In the genomic region with DNA sequence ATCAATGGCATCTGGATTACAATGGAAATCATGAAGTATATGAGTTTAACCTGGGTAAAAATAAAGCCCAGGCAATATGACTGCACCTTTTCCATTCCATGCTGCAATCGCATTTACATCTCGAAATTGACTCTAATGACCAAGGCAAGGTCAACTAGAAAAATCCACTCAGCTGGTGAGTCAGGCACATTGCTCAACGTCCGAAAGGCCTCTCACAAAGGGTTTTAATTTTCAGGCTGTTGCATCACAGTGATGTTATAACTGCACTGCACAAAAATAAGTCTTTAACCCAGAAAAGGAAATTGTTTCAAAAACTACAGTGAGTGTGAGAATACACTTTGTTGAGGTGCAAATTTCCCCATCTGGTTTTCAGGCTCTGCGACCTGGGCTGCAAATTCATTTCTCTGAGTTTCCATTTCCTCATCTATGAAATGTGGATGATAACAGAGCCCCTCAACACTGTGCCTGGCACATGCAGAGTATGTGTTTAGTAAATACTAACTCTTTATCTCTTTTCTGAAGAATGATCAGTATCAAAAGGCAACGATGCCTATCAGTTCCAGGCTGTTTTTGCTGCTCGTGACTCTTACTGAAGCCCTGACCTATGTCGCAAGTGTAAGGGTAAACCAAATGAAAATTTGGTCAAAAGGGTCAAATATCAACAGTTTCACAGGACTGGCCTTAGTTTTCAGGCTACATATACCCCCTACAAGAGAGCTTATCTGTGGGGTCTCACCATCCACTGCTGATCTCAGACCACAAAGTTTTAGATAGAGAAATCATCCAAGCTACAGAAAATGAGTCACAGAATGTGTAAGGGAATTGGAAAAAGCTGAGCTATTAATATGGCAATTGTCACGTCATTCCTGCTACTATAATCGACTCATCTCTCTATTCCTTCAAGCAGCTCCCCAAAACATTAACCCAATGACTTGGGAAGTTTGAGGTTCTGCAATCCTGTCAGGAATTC, we compare ENCODE assay signal across 1 cellular context.
TF ChIP-seq lines count a peak whose summit lies in the region.

No MANE protein-coding gene starts in this region.

TF ChIP-seq in HepG2, 621 proteins besides CTCF, POLR2A, EP300 and RAD21 (continued from another document and continues in another):
- TF ChIP-seq ZNF850 (CRISPR knock-in tag; conservative IDR thresholded peaks at IDR 0.05) (no peak), MIER3 (CRISPR knock-in tag; IDR thresholded peaks at IDR 0.05; ENCODE audit: borderline replicate concordance) (no peak; the same call in 1 of the 2 replicates), ZFP90 (CRISPR knock-in tag; IDR thresholded peaks at IDR 0.05; ENCODE audit: borderline replicate concordance) (no peak), MAF1 (CRISPR knock-in tag; IDR thresholded peaks at IDR 0.05; ENCODE audit: borderline replicate concordance) (no peak), MEF2D (CRISPR knock-in tag; IDR thresholded peaks at IDR 0.05) (0 out of 2 replicates have a peak, but pooled peaks have one; percentile 47), TGIF2 (CRISPR knock-in tag; IDR thresholded peaks at IDR 0.05) (peak; percentile 85), KAT7 (CRISPR knock-in tag; IDR thresholded peaks at IDR 0.05; ENCODE audit: borderline replicate concordance) (peak; percentile 41; the same call in 1 of the 2 replicates), HMGA1 (CRISPR knock-in tag; conservative IDR thresholded peaks at IDR 0.05) (no peak), MZF1 (CRISPR knock-in tag; IDR thresholded peaks at IDR 0.05; ENCODE audit: borderline replicate concordance) (no peak), ONECUT2 (CRISPR knock-in tag; IDR thresholded peaks at IDR 0.05) (no peak), ZNF317 (CRISPR knock-in tag; IDR thresholded peaks at IDR 0.05) (no peak), HNRNPLL (IDR thresholded peaks at IDR 0.05; ENCODE audit: low read depth, low read length, poor library complexity, severe bottlenecking) (no peak), ZNF569 (CRISPR knock-in tag; IDR thresholded peaks at IDR 0.05; ENCODE audit: borderline replicate concordance) (no peak), ARNTL (CRISPR knock-in tag; IDR thresholded peaks at IDR 0.05) (peak; percentile 26; the same call in 1 of the 2 replicates), PAX8 (CRISPR knock-in tag; IDR thresholded peaks at IDR 0.05; ENCODE audit: borderline replicate concordance) (no peak), ZNF768 (CRISPR knock-in tag; IDR thresholded peaks at IDR 0.05) (no peak), ZNF674 (CRISPR knock-in tag; IDR thresholded peaks at IDR 0.05; ENCODE audit: low read depth) (no peak), MTF1 (CRISPR knock-in tag; IDR thresholded peaks at IDR 0.05) (no peak), ZFP36L1 (CRISPR knock-in tag; IDR thresholded peaks at IDR 0.05) (no peak), KLF6 (CRISPR knock-in tag; IDR thresholded peaks at IDR 0.05) (peak; percentile 70; the same call in 1 of the 2 replicates), ZBTB38 (CRISPR knock-in tag; IDR thresholded peaks at IDR 0.05) (no peak), TAF15 (IDR thresholded peaks at IDR 0.05; ENCODE audit: low read depth, low read length, poor library complexity, severe bottlenecking) (no peak), TCF7 (IDR thresholded peaks at IDR 0.05; ENCODE audit: low read depth) (peak; percentile 67), RBFOX2 (IDR thresholded peaks at IDR 0.05; ENCODE audit: low read depth, low read length) (peak; percentile 69; the same call in 1 of the 2 replicates), TCF7L2 (IDR thresholded peaks at IDR 0.05; ENCODE audit: low read depth, low read length) (no peak), ZNF138 (CRISPR knock-in tag; IDR thresholded peaks at IDR 0.05; ENCODE audit: low read depth) (no peak)
- TF ChIP-seq, protein P1, sequence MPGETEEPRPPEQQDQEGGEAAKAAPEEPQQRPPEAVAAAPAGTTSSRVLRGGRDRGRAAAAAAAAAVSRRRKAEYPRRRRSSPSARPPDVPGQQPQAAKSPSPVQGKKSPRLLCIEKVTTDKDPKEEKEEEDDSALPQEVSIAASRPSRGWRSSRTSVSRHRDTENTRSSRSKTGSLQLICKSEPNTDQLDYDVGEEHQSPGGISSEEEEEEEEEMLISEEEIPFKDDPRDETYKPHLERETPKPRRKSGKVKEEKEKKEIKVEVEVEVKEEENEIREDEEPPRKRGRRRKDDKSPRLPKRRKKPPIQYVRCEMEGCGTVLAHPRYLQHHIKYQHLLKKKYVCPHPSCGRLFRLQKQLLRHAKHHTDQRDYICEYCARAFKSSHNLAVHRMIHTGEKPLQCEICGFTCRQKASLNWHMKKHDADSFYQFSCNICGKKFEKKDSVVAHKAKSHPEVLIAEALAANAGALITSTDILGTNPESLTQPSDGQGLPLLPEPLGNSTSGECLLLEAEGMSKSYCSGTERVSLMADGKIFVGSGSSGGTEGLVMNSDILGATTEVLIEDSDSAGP (CRISPR knock-in tag; IDR thresholded peaks at IDR 0.05; ENCODE audit: borderline replicate concordance), result no peak
- TF ChIP-seq, protein P2, sequence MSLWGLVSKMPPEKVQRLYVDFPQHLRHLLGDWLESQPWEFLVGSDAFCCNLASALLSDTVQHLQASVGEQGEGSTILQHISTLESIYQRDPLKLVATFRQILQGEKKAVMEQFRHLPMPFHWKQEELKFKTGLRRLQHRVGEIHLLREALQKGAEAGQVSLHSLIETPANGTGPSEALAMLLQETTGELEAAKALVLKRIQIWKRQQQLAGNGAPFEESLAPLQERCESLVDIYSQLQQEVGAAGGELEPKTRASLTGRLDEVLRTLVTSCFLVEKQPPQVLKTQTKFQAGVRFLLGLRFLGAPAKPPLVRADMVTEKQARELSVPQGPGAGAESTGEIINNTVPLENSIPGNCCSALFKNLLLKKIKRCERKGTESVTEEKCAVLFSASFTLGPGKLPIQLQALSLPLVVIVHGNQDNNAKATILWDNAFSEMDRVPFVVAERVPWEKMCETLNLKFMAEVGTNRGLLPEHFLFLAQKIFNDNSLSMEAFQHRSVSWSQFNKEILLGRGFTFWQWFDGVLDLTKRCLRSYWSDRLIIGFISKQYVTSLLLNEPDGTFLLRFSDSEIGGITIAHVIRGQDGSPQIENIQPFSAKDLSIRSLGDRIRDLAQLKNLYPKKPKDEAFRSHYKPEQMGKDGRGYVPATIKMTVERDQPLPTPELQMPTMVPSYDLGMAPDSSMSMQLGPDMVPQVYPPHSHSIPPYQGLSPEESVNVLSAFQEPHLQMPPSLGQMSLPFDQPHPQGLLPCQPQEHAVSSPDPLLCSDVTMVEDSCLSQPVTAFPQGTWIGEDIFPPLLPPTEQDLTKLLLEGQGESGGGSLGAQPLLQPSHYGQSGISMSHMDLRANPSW (CRISPR knock-in tag; IDR thresholded peaks at IDR 0.05; ENCODE audit: borderline replicate concordance), result peak; percentile 86; the same call in 1 of the 2 replicates
- TF ChIP-seq, protein P3, sequence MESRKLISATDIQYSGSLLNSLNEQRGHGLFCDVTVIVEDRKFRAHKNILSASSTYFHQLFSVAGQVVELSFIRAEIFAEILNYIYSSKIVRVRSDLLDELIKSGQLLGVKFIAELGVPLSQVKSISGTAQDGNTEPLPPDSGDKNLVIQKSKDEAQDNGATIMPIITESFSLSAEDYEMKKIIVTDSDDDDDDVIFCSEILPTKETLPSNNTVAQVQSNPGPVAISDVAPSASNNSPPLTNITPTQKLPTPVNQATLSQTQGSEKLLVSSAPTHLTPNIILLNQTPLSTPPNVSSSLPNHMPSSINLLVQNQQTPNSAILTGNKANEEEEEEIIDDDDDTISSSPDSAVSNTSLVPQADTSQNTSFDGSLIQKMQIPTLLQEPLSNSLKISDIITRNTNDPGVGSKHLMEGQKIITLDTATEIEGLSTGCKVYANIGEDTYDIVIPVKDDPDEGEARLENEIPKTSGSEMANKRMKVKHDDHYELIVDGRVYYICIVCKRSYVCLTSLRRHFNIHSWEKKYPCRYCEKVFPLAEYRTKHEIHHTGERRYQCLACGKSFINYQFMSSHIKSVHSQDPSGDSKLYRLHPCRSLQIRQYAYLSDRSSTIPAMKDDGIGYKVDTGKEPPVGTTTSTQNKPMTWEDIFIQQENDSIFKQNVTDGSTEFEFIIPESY (CRISPR knock-in tag; IDR thresholded peaks at IDR 0.05), result peak; percentile 62
- TF ChIP-seq, protein P4, sequence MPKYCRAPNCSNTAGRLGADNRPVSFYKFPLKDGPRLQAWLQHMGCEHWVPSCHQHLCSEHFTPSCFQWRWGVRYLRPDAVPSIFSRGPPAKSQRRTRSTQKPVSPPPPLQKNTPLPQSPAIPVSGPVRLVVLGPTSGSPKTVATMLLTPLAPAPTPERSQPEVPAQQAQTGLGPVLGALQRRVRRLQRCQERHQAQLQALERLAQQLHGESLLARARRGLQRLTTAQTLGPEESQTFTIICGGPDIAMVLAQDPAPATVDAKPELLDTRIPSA (CRISPR knock-in tag; IDR thresholded peaks at IDR 0.05; ENCODE audit: borderline replicate concordance), result no peak
- TF ChIP-seq, protein P5, sequence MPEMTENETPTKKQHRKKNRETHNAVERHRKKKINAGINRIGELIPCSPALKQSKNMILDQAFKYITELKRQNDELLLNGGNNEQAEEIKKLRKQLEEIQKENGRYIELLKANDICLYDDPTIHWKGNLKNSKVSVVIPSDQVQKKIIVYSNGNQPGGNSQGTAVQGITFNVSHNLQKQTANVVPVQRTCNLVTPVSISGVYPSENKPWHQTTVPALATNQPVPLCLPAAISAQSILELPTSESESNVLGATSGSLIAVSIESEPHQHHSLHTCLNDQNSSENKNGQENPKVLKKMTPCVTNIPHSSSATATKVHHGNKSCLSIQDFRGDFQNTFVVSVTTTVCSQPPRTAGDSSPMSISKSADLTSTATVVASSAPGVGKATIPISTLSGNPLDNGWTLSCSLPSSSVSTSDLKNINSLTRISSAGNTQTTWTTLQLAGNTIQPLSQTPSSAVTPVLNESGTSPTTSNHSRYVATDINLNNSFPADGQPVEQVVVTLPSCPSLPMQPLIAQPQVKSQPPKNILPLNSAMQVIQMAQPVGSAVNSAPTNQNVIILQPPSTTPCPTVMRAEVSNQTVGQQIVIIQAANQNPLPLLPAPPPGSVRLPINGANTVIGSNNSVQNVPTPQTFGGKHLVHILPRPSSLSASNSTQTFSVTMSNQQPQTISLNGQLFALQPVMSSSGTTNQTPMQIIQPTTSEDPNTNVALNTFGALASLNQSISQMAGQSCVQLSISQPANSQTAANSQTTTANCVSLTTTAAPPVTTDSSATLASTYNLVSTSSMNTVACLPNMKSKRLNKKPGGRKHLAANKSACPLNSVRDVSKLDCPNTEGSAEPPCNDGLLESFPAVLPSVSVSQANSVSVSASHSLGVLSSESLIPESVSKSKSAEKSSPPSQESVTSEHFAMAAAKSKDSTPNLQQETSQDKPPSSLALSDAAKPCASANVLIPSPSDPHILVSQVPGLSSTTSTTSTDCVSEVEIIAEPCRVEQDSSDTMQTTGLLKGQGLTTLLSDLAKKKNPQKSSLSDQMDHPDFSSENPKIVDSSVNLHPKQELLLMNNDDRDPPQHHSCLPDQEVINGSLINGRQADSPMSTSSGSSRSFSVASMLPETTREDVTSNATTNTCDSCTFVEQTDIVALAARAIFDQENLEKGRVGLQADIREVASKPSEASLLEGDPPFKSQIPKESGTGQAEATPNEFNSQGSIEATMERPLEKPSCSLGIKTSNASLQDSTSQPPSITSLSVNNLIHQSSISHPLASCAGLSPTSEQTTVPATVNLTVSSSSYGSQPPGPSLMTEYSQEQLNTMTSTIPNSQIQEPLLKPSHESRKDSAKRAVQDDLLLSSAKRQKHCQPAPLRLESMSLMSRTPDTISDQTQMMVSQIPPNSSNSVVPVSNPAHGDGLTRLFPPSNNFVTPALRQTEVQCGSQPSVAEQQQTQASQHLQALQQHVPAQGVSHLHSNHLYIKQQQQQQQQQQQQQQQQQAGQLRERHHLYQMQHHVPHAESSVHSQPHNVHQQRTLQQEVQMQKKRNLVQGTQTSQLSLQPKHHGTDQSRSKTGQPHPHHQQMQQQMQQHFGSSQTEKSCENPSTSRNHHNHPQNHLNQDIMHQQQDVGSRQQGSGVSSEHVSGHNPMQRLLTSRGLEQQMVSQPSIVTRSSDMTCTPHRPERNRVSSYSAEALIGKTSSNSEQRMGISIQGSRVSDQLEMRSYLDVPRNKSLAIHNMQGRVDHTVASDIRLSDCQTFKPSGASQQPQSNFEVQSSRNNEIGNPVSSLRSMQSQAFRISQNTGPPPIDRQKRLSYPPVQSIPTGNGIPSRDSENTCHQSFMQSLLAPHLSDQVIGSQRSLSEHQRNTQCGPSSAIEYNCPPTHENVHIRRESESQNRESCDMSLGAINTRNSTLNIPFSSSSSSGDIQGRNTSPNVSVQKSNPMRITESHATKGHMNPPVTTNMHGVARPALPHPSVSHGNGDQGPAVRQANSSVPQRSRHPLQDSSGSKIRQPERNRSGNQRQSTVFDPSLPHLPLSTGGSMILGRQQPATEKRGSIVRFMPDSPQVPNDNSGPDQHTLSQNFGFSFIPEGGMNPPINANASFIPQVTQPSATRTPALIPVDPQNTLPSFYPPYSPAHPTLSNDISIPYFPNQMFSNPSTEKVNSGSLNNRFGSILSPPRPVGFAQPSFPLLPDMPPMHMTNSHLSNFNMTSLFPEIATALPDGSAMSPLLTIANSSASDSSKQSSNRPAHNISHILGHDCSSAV (CRISPR knock-in tag; IDR thresholded peaks at IDR 0.05; ENCODE audit: borderline replicate concordance), result no peak
- TF ChIP-seq, protein P6, sequence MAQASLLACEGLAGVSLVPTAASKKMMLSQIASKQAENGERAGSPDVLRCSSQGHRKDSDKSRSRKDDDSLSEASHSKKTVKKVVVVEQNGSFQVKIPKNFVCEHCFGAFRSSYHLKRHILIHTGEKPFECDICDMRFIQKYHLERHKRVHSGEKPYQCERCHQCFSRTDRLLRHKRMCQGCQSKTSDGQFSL (CRISPR knock-in tag; IDR thresholded peaks at IDR 0.05), result no peak
- TF ChIP-seq, protein P7, sequence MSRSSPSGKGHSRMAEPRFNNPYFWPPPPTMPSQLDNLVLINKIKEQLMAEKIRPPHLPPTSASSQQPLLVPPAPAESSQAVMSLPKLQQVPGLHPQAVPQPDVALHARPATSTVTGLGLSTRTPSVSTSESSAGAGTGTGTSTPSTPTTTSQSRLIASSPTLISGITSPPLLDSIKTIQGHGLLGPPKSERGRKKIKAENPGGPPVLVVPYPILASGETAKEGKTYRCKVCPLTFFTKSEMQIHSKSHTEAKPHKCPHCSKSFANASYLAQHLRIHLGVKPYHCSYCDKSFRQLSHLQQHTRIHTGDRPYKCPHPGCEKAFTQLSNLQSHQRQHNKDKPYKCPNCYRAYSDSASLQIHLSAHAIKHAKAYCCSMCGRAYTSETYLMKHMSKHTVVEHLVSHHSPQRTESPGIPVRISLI (CRISPR knock-in tag; IDR thresholded peaks at IDR 0.05; ENCODE audit: borderline replicate concordance), result no peak
- TF ChIP-seq, protein P8, sequence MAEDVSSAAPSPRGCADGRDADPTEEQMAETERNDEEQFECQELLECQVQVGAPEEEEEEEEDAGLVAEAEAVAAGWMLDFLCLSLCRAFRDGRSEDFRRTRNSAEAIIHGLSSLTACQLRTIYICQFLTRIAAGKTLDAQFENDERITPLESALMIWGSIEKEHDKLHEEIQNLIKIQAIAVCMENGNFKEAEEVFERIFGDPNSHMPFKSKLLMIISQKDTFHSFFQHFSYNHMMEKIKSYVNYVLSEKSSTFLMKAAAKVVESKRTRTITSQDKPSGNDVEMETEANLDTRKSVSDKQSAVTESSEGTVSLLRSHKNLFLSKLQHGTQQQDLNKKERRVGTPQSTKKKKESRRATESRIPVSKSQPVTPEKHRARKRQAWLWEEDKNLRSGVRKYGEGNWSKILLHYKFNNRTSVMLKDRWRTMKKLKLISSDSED (CRISPR knock-in tag; IDR thresholded peaks at IDR 0.05), result no peak
- TF ChIP-seq, protein P9, sequence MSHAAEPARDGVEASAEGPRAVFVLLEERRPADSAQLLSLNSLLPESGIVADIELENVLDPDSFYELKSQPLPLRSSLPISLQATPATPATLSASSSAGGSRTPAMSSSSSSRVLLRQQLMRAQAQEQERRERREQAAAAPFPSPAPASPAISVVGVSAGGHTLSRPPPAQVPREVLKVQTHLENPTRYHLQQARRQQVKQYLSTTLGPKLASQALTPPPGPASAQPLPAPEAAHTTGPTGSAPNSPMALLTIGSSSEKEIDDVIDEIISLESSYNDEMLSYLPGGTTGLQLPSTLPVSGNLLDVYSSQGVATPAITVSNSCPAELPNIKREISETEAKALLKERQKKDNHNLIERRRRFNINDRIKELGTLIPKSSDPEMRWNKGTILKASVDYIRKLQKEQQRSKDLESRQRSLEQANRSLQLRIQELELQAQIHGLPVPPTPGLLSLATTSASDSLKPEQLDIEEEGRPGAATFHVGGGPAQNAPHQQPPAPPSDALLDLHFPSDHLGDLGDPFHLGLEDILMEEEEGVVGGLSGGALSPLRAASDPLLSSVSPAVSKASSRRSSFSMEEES (CRISPR knock-in tag; IDR thresholded peaks at IDR 0.05), result no peak; the same call in 1 of the 2 replicates
